Comparison of ENCODE assay signal across 25 cellular contexts in the genomic region with DNA sequence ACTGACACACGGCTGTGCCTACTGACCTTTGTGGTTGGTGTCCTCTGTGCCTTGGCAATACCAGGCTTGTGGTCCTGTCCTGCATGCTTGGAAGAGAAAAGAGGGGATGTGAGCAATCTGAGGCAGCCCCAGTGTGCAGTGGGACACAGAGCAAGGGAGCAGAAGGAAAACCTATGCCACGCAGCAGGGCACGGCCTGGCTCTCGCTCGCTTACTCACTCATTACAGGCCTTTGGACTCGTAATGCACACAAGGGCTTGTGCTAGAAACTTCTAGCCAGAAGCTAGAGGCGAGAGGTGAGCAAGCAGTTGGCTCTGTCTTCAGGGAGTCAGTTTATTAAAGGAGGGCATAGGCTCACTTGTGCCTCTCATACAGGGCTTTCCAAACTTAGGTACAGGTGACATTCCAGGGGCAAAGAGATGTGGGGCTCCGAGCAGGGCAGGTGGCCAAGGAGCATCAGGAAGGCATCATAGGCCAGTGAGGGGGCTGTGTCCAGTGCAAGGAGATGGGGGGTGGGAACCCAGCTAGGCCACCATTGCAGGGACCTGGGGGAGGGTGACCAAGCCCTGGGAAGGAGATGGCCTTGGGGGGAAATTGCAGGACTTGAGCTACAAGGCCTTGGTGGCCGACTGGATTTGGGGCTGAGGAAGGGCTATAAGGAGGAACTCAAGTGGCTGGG.
"Had no signal": no experiment of that assay in that cellular context is flagged by ENCODE, and none has a peak within 500 bp of the region (broad histone marks: within the 10 kb centered on the region; RNA-seq: fewer than 3 reads in every experiment).

No MANE protein-coding gene starts in this region.

- H3K27ac ChIP-seq: adrenal gland, breast epithelium, colonic mucosa, dorsolateral prefrontal cortex, esophagus squamous epithelium, neutrophil, pancreas had no signal

- H3K27ac Mint-ChIP-seq: activated naive CD4-positive, alpha-beta T cell treated with anti-CD3 and anti-CD28 coated beads, Interleukin-2, amount 50 U/mL, for 24 hours; activated T-cell treated with anti-CD3 and anti-CD28 coated beads, Interleukin-2, amount 50 U/mL, for 72 hours; effector memory CD8-positive, alpha-beta T cell; mesothelial cell of epicardium; stimulated activated naive B cell treated with anti-CD40 and anti-IgM and Interleukin-4, amounts not matched to agents 10 μg/mL and 1 μg/mL and 100 μg/mL, for 72 hours; T-helper 1 cell treated with Interleukin-12 subunit alpha and Interleukin-12 subunit beta and Interleukin-4 antibody, amounts not matched to agents 30 μg/mL and 1 μg/mL, for 36 hours; type B pancreatic cell had no signal

- H3K4me1 ChIP-seq: adrenal gland, breast epithelium, colonic mucosa, esophagus squamous epithelium, pancreas had no signal

- H3K4me3 ChIP-seq: adrenal gland, breast epithelium, colonic mucosa, dorsolateral prefrontal cortex, esophagus squamous epithelium, gastrocnemius medialis, pancreas had no signal

- H3K36me3 Mint-ChIP-seq: activated naive CD4-positive, alpha-beta T cell treated with anti-CD3 and anti-CD28 coated beads, Interleukin-2, amount 50 U/mL, for 24 hours; mesothelial cell of epicardium; naive thymus-derived CD8-positive, alpha-beta T cell; stimulated activated naive B cell treated with anti-CD40 and anti-IgM and Interleukin-4, amounts not matched to agents 10 μg/mL and 1 μg/mL and 100 μg/mL, for 72 hours; type B pancreatic cell had no signal

- H3K4me3 Mint-ChIP-seq: activated naive CD4-positive, alpha-beta T cell treated with anti-CD3 and anti-CD28 coated beads, Interleukin-2, amount 50 U/mL, for 24 hours; activated T-cell treated with anti-CD3 and anti-CD28 coated beads, Interleukin-2, amount 50 U/mL, for 72 hours; central memory CD8-positive, alpha-beta T cell; effector memory CD8-positive, alpha-beta T cell; mesothelial cell of epicardium; naive thymus-derived CD8-positive, alpha-beta T cell; stimulated activated naive B cell treated with anti-CD40 and anti-IgM and Interleukin-4, amounts not matched to agents 10 μg/mL and 1 μg/mL and 100 μg/mL, for 72 hours; T-helper 1 cell treated with Interleukin-12 subunit alpha and Interleukin-12 subunit beta and Interleukin-4 antibody, amounts not matched to agents 30 μg/mL and 1 μg/mL, for 36 hours; type B pancreatic cell had no signal

- H3K9me3 ChIP-seq: adrenal gland, breast epithelium, colonic mucosa, esophagus squamous epithelium, gastrocnemius medialis, neutrophil, pancreas had no signal

- ATAC-seq: activated T-cell treated with anti-CD3 and anti-CD28 coated beads, Interleukin-2, amount 50 U/mL, for 72 hours; effector memory CD8-positive, alpha-beta T cell; gastrocnemius medialis; naive thymus-derived CD8-positive, alpha-beta T cell; pancreas; right cardiac atrium; stimulated activated naive B cell treated with anti-CD40 and anti-IgM and Interleukin-4, amounts not matched to agents 10 μg/mL and 1 μg/mL and 100 μg/mL, for 72 hours had no signal

- FAIRE-seq: pancreas had no signal

- DNase-seq: activated CD4-positive, alpha-beta T cell treated with anti-CD3 and anti-CD28 coated beads for 4 hours; activated CD4-positive, alpha-beta T cell treated with anti-CD3 and anti-CD28 coated beads, Interleukin-2, amount 50 U/mL, for 48 hours; activated CD4-positive, CD25-positive, alpha-beta regulatory T cell; activated gamma-delta T cell; activated T-cell treated with anti-CD3 and anti-CD28 coated beads, Interleukin-2, amount 50 U/mL, for 72 hours; adrenal gland; colonic mucosa; effector memory CD8-positive, alpha-beta T cell; esophagus squamous epithelium; gastrocnemius medialis; islet precursor cell; mammary epithelial cell; stimulated activated CD4-positive, alpha-beta T cell treated with anti-CD3 and anti-CD28 coated beads, Interleukin-15, amount 100 ng/mL, for 24 hours; stimulated activated naive B cell treated with anti-CD40 and anti-IgM and Interleukin-4, amounts not matched to agents 10 μg/mL and 1 μg/mL and 100 μg/mL, for 72 hours had no signal

- H3K27me3 ChIP-seq: adrenal gland, breast epithelium, colonic mucosa, dorsolateral prefrontal cortex, gastrocnemius medialis, neutrophil, pancreas had no signal

- H3K36me3 ChIP-seq: adrenal gland, breast epithelium, colonic mucosa, esophagus squamous epithelium, pancreas had no signal

- H3K4me1 Mint-ChIP-seq: activated naive CD4-positive, alpha-beta T cell treated with anti-CD3 and anti-CD28 coated beads, Interleukin-2, amount 50 U/mL, for 24 hours; central memory CD8-positive, alpha-beta T cell; stimulated activated naive B cell treated with anti-CD40 and anti-IgM and Interleukin-4, amounts not matched to agents 10 μg/mL and 1 μg/mL and 100 μg/mL, for 72 hours had no signal

- H3K27me3 Mint-ChIP-seq: activated naive CD4-positive, alpha-beta T cell treated with anti-CD3 and anti-CD28 coated beads, Interleukin-2, amount 50 U/mL, for 24 hours; central memory CD8-positive, alpha-beta T cell had no signal
